In genomic region chr4:176034498-176034897, GRCh38 we compare ENCODE assay signal across 1 cellular context.
TF ChIP-seq lines count a peak whose summit lies in the region.

No MANE protein-coding gene starts in this region.

TF ChIP-seq in GM23338, 12 proteins besides CTCF, POLR2A, EP300 and RAD21:
- no peak for TF ChIP-seq ETS1 (IDR thresholded peaks at IDR 0.05)
